In the genomic region with DNA sequence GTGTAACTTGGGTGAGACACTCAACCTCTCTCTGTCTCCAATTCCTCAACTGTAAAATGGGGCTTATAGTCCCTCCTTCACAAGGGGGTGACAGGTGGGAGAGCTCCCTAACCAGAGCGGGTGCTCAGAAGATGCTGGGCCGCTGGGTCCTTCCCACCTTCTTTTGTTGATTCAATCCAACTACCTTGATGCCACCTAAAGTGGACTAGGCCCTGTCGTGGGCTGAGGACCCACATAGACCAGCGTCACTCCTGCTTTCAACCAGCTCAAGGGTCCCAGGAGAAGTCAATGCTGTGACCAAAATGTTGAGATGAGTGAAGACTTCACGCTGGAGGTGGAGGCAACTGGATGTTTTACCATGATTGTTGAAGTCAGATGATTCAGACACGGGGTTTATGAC, we compare ENCODE assay signal across 4 cellular contexts.
"Had no signal": no experiment of that assay in that cellular context is flagged by ENCODE, and none has a peak within 500 bp of the region (broad histone marks: within the 10 kb centered on the region; RNA-seq: fewer than 3 reads in every experiment).

No MANE protein-coding gene starts in this region.

- FAIRE-seq: H54, HepG2 had no signal

- ATAC-seq: HepG2 had no signal

- DNase-seq: GOT3, KG1 had no signal
